ENCODE assay signal across 9 cellular contexts in genomic region chr16:11914759-11915643, GRCh38. TPM values are rescaled to one million over a fixed set of nuclear protein-coding genes. Genes with fewer than 3 reads are reported as not detected.
DNase-seq lines count a peak whose midpoint lies in the region; ATAC-seq and TF ChIP-seq lines count a peak whose summit lies in the region.
"Had no signal": no experiment of that assay in that cellular context is flagged by ENCODE, and none has a peak within 500 bp of the region (broad histone marks: within the 10 kb centered on the region; RNA-seq: fewer than 3 reads in every experiment).

No MANE protein-coding gene starts in this region.

- peaks cover 42% of the 10 kb centered on the region for H3K4me1 Mint-ChIP-seq in activated CD4-positive, alpha-beta T cell treated with anti-CD3 and anti-CD28 coated beads, Interleukin-2, amount 10 ng/mL, durations not matched to agents 24 days and 14 days

- no peak for TF ChIP-seq CTCF in lower leg skin (IDR thresholded peaks at IDR 0.05)

- H3K4me3 ChIP-seq in lower leg skin (ENCODE audit: low read depth, poor library complexity, severe bottlenecking) = peak overlapping the region; percentile 93

- H3K9me3 Mint-ChIP-seq in activated CD4-positive, alpha-beta T cell treated with anti-CD3 and anti-CD28 coated beads, Interleukin-2, amount 10 ng/mL, durations not matched to agents 24 days and 14 days = no peaks in the 10 kb centered on the region

- H3K27ac Mint-ChIP-seq in activated CD4-positive, alpha-beta T cell treated with anti-CD3 and anti-CD28 coated beads, Interleukin-2, amount 10 ng/mL, durations not matched to agents 24 days and 14 days = peak overlapping the region; percentile 94

- H3K36me3 Mint-ChIP-seq in activated CD4-positive, alpha-beta T cell treated with anti-CD3 and anti-CD28 coated beads, Interleukin-2, amount 10 ng/mL, durations not matched to agents 24 days and 14 days (ENCODE audit: low read depth) = peaks cover 29% of the 10 kb centered on the region

- peak; percentile 26 for ATAC-seq in GM21529 (IDR thresholded peaks at IDR 0.05; ENCODE audit: unreplicated experiment)

- TF ChIP-seq POLR2A in lower leg skin (IDR thresholded peaks at IDR 0.05) = no peak

- intact Hi-C loops in activated CD4-positive, alpha-beta T cell treated with anti-CD3 and anti-CD28 coated beads, Interleukin-2, amount 10 ng/mL, durations not matched to agents 24 days and 14 days (cut with micrococcal nuclease) = loop anchor here (5.0 to 10.0 kb wide), 4 partner anchors 150 to 1170 kb away; partner anchors contain the start of genes CLEC16A, DEXI, LITAF and NUBP1
- intact Hi-C loops in lower leg skin (cut with DNase I; ENCODE audit: low total_unique reads) = loop anchor here (5.0 kb wide), 1 partner anchor 802 kb away; no protein-coding TSS in a partner anchor

- H3K4me3 Mint-ChIP-seq in activated CD4-positive, alpha-beta T cell treated with anti-CD3 and anti-CD28 coated beads, Interleukin-2, amount 10 ng/mL, durations not matched to agents 24 days and 14 days = peak overlapping the region; percentile 95

- DNase-seq in ELR (ENCODE audit: low read depth) (peak; percentile 55), HuH-7.5 (ENCODE audit: low spot score) (peak; percentile 23), dermis blood vessel endothelial cell (peak; percentile 53), lower leg skin (ENCODE audit: low spot score in 2 of 2) (peak; percentile 23 to 85), NCI-H2029 treated with DMSO at 0.1 percent for 48 hours (lab: John Stamatoyannopoulos, UW) (no peak)
- peak; percentile 84 for DNase-seq in activated CD4-positive, alpha-beta T cell treated with anti-CD3 and anti-CD28 coated beads, Interleukin-2, amount 10 ng/mL, durations not matched to agents 24 days and 14 days
- peak; percentile 18 to 19 for DNase-seq in stimulated activated CD4-positive, alpha-beta T cell treated with anti-CD3 and anti-CD28 coated beads, Interleukin-4, amount 100 ng/mL, for 48 hours (ENCODE audit: low read depth in 2 of 2)

- 0 to 1% methylated on average over 12 to 45 of the region's 97 CpGs for WGBS in lower leg skin, 2 donors

- peaks cover 9% of the 10 kb centered on the region for H3K27me3 Mint-ChIP-seq in activated CD4-positive, alpha-beta T cell treated with anti-CD3 and anti-CD28 coated beads, Interleukin-2, amount 10 ng/mL, durations not matched to agents 24 days and 14 days

RNA-seq across cellular contexts. Expression of gene GSPT1, which starts 0.8 kb away (rescaled TPM):
- total RNA-seq in activated CD4-positive, alpha-beta T cell treated with anti-CD3 and anti-CD28 coated beads, Interleukin-2, amount 10 ng/mL, durations not matched to agents 24 days and 14 days = 212 and 224 TPM in 2 replicates
- total RNA-seq in dermis blood vessel endothelial cell (70.8 and 143 TPM in 2 replicates), lower leg skin (10 to 100 TPM; 38.6 to 55.3 (median 52.0) TPM)

RNA-seq across cellular contexts. Expression of gene NPIPB2, which starts 26.8 kb away (rescaled TPM):
- total RNA-seq in activated CD4-positive, alpha-beta T cell treated with anti-CD3 and anti-CD28 coated beads, Interleukin-2, amount 10 ng/mL, durations not matched to agents 24 days and 14 days = 10.7 and 17.3 TPM in 2 replicates
- 1.0 and 3.6 TPM in 2 replicates for total RNA-seq in dermis blood vessel endothelial cell
- 10 to 100 TPM in 1 of 4 donors, 1 to 10 TPM in 3; 4.1 to 12.9 (median 5.2) TPM for total RNA-seq in lower leg skin

RNA-seq across cellular contexts. Expression of gene TNFRSF17, which starts 50.0 kb away (rescaled TPM):
- total RNA-seq in activated CD4-positive, alpha-beta T cell treated with anti-CD3 and anti-CD28 coated beads, Interleukin-2, amount 10 ng/mL, durations not matched to agents 24 days and 14 days = not detected in 2 replicates
- not detected in 2 replicates for total RNA-seq in dermis blood vessel endothelial cell
- not detected for total RNA-seq in lower leg skin
- total RNA-seq: glomerular endothelial cell had no signal
